8 cellular contexts compared by ENCODE assay signal in the genomic region with DNA sequence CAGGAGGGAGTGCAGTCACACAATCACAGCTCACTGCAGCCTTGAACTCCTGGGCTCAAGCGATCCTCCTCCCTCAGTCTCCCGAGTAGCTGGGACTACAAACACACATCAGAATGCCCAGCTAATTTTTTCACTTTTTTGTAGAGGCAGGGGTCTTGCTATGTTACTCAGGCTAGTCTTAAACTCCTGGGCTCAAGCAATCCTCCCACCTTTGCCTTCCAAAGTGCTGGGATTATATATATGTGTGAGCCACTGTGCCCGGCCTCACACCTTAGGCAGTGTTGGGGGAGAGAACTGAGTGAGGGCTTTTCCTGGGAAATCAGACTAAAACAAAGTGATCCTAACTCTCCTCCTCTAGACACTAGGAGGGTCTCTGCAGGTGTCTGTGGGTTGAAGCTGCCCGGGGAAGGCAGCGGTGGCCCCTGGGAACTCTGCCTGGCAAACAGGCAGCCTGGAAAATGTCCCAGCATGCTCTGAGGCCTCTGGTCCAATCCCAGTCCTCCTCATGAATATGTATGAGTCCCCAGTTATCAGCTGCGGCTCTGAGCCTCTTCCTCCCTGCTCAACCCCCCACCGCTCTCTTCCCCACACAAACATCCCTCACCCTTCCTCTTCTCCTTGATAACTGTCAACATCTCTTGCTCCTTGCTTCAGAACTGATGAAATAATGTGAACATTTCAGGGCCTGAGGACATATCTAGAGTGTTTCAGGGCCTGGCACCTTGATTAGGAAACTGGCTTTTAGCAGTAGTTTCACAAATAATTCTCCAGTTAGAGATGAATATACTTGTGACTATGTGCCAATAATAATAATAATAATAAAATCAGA.
DNase-seq lines count a peak whose midpoint lies in the region; ATAC-seq lines count a peak whose summit lies in the region.

No MANE protein-coding gene starts in this region.

- peak; percentile 68 for ATAC-seq in GM21723 (IDR thresholded peaks at IDR 0.05; ENCODE audit: unreplicated experiment)
- ATAC-seq in HG02678 (IDR thresholded peaks at IDR 0.05; ENCODE audit: unreplicated experiment), result no peak
- ATAC-seq in GM21717 (IDR thresholded peaks at IDR 0.05; ENCODE audit: unreplicated experiment), result no peak

- no peaks in the 10 kb centered on the region for H3K36me3 ChIP-seq in ACC112 (ENCODE audit: insufficient read depth, low read length)

- no peak overlapping the region for H3K4me3 ChIP-seq in ACC112 (ENCODE audit: low read depth, low read length)

- peak overlapping the region; percentile 60 for H3K27ac ChIP-seq in ACC112 (ENCODE audit: low read depth, low read length)

- peak; percentile 15 for DNase-seq in NCI-H526 treated with DMSO at 0.1 percent for 48 hours (lab: John Stamatoyannopoulos, UW)
- peak in 56 of 58 donors; percentile 12 to 92 (median 74) for DNase-seq in anterior cingulate cortex (lab: John Stamatoyannopoulos, UW)
- peak; percentile 82 to 92 for DNase-seq in hippocampal formation (lab: John Stamatoyannopoulos, UW)
- DNase-seq in putamen (ENCODE audit: low spot score), result peak; percentile 91

- H3K27me3 ChIP-seq in ACC112 (ENCODE audit: insufficient read depth, low read length), result no peaks in the 10 kb centered on the region

- no peaks in the 10 kb centered on the region for H3K79me2 ChIP-seq in ACC112 (ENCODE audit: control insufficient read depth, insufficient read depth, low read length, unreplicated experiment)

- peaks cover 16% of the 10 kb centered on the region for H3K4me1 ChIP-seq in ACC112 (ENCODE audit: control insufficient read depth, insufficient read depth, low read length, unreplicated experiment)

- H2AFZ ChIP-seq in ACC112 (ENCODE audit: low read length, unreplicated experiment), result peak overlapping the region; percentile 91

Comparison
In these comparisons a context has a peak if more than half of its experiments do, and no peak if none do; other contexts are left out.
1. DNase-seq: peak in every context shown above with its lines; median percentile 91 in putamen; 87 in hippocampal formation; 74 in anterior cingulate cortex; 15 in NCI-H526 treated with DMSO at 0.1 percent for 48 hours.